ENCODE assay signal across 2 cellular contexts in genomic region chr12:28611501-28611900, GRCh38.
TF ChIP-seq lines count a peak whose summit lies in the region.

No MANE protein-coding gene starts in this region.

TF ChIP-seq in GM23338, 12 proteins besides CTCF, POLR2A, EP300 and RAD21:
- TF ChIP-seq REST (IDR thresholded peaks at IDR 0.05; ENCODE audit: unreplicated experiment) (no peak), ETS1 (IDR thresholded peaks at IDR 0.05) (no peak), POLR2AphosphoS5 (IDR thresholded peaks at IDR 0.05; ENCODE audit: low read depth) (no peak), EZH2phosphoT487 (IDR thresholded peaks at IDR 0.05; ENCODE audit: unreplicated experiment) (no peak), JUNB (IDR thresholded peaks at IDR 0.05; ENCODE audit: unreplicated experiment) (no peak), ZNF462 (CRISPR knock-in tag; IDR thresholded peaks at IDR 0.05) (no peak), NANOG (IDR thresholded peaks at IDR 0.05; ENCODE audit: borderline replicate concordance) (no peak), ZNF331 (CRISPR knock-in tag; IDR thresholded peaks at IDR 0.05; ENCODE audit: low read depth) (no peak), EZH2 (IDR thresholded peaks at IDR 0.05; ENCODE audit: low read depth, unreplicated experiment) (no peak), ZNF114 (CRISPR knock-in tag; IDR thresholded peaks at IDR 0.05) (no peak), STAT1 (IDR thresholded peaks at IDR 0.05; ENCODE audit: unreplicated experiment) (no peak), CREB1 (CRISPR knock-in tag; IDR thresholded peaks at IDR 0.05; ENCODE audit: low read depth) (no peak)

TF ChIP-seq in H1, 55 proteins besides CTCF, POLR2A, EP300 and RAD21:
- TF ChIP-seq CREB1 (IDR thresholded peaks at IDR 0.05) (no peak), YY1 (IDR thresholded peaks at IDR 0.05; ENCODE audit: low read depth, low read length) (no peak), CHD1 (IDR thresholded peaks at IDR 0.05; ENCODE audit: low read depth, low read length) (no peak), ATF3 (IDR thresholded peaks at IDR 0.05; ENCODE audit: insufficient read depth, low read depth, low read length) (no peak), TCF12 (IDR thresholded peaks at IDR 0.05; ENCODE audit: low read depth, low read length) (no peak), JUN (IDR thresholded peaks at IDR 0.05; ENCODE audit: low read depth, low read length) (no peak), RBBP5 (IDR thresholded peaks at IDR 0.05; ENCODE audit: borderline replicate concordance, low read depth, low read length) (no peak), TAF7 (optimal IDR thresholded peaks at IDR 0.05; ENCODE audit: borderline replicate concordance, low read depth, low read length) (no peak), NANOG (IDR thresholded peaks at IDR 0.05; ENCODE audit: insufficient read depth, low read depth, low read length, poor library complexity, severe bottlenecking) (no peak), PHF8 (conservative IDR thresholded peaks at IDR 0.05; ENCODE audit: low read depth, low read length) (no peak), EZH2 (IDR thresholded peaks at IDR 0.05; ENCODE audit: low read depth, low read length, severe bottlenecking) (no peak), NRF1 (IDR thresholded peaks at IDR 0.05; ENCODE audit: low read depth, low read length) (no peak), MAX (IDR thresholded peaks at IDR 0.05) (no peak), GABPA (IDR thresholded peaks at IDR 0.05; ENCODE audit: borderline replicate concordance, insufficient read depth, low read length) (no peak), RFX5 (IDR thresholded peaks at IDR 0.05; ENCODE audit: borderline replicate concordance, low read depth, low read length) (no peak), BCL11A (IDR thresholded peaks at IDR 0.05; ENCODE audit: low read depth in 2 of 2, low read length in 2 of 2) (no peak), BACH1 (IDR thresholded peaks at IDR 0.05; ENCODE audit: low read length) (no peak), ATF2 (IDR thresholded peaks at IDR 0.05; ENCODE audit: low read length) (no peak)
